ENCODE assay signal across 8 cellular contexts in genomic region chr16:70416748-70417616, GRCh38. TPM values are rescaled to one million over a fixed set of nuclear protein-coding genes. Genes with fewer than 3 reads are reported as not detected.
DNase-seq lines count a peak whose midpoint lies in the region; ATAC-seq lines count a peak whose summit lies in the region.
"Had no signal": no experiment of that assay in that cellular context is flagged by ENCODE, and none has a peak within 500 bp of the region (broad histone marks: within the 10 kb centered on the region; RNA-seq: fewer than 3 reads in every experiment).

No MANE protein-coding gene starts in this region.

- 96 to 99% methylated on average over 8 to 16 of the region's 17 CpGs for WGBS in mesodermal cell (ENCODE audit: insufficient coverage in 2 of 2), 2 experiments

- peaks cover 19% of the 10 kb centered on the region for H3K4me1 ChIP-seq in mesodermal cell (ENCODE audit: control insufficient read depth, insufficient read depth, low read length, poor library complexity, severe bottlenecking)
- peaks cover 21% of the 10 kb centered on the region for H3K4me1 ChIP-seq in effector memory CD4-positive, alpha-beta T cell (ENCODE audit: control insufficient read depth, insufficient read depth, low read length, poor library complexity, severe bottlenecking)

- DNase-seq in effector memory CD4-positive, alpha-beta T cell = no peak
- DNase-seq in SW 1271 (lab: John Stamatoyannopoulos, UW) = no peak
- no peak for DNase-seq in globus pallidus (ENCODE audit: low spot score)

- H3K4me3 ChIP-seq in mesodermal cell (ENCODE audit: extremely low read depth, insufficient read depth, low read length, poor library complexity, severe bottlenecking) = no peak overlapping the region
- no peak overlapping the region for H3K4me3 ChIP-seq in effector memory CD4-positive, alpha-beta T cell (ENCODE audit: insufficient read depth, low read depth, low read length, poor library complexity, severe bottlenecking)

- peak overlapping the region; percentile 16 for H3K27ac ChIP-seq in mesodermal cell (ENCODE audit: low read depth, low read length, severe bottlenecking)
- no peak overlapping the region for H3K27ac ChIP-seq in effector memory CD4-positive, alpha-beta T cell (ENCODE audit: insufficient read depth, low read length, poor library complexity, severe bottlenecking)

- ATAC-seq in GM18867 (IDR thresholded peaks at IDR 0.05; ENCODE audit: unreplicated experiment) (peak; percentile 80), GM21529 (IDR thresholded peaks at IDR 0.05; ENCODE audit: unreplicated experiment) (peak; percentile 86), HG03565 (IDR thresholded peaks at IDR 0.05; ENCODE audit: unreplicated experiment) (peak; percentile 67)

- peaks cover 36% of the 10 kb centered on the region for H3K36me3 ChIP-seq in mesodermal cell (ENCODE audit: control insufficient read depth, insufficient read depth, low read length)
- H3K36me3 ChIP-seq in effector memory CD4-positive, alpha-beta T cell (ENCODE audit: control insufficient read depth, insufficient read depth, low read length) = no peaks in the 10 kb centered on the region

- H3K9me3 ChIP-seq in mesodermal cell (ENCODE audit: control insufficient read depth, low read length) = no peaks in the 10 kb centered on the region
- no peaks in the 10 kb centered on the region for H3K9me3 ChIP-seq in effector memory CD4-positive, alpha-beta T cell (ENCODE audit: control insufficient read depth, low read length)
- H3K9me3 ChIP-seq: neutrophil had no signal

- no peaks in the 10 kb centered on the region for H3K27me3 ChIP-seq in effector memory CD4-positive, alpha-beta T cell (replicated peaks; ENCODE audit: control insufficient read depth, insufficient read depth, low read length, poor library complexity, severe bottlenecking)
- H3K27me3 ChIP-seq: neutrophil had no signal

RNA-seq across cellular contexts. Expression of gene ST3GAL2, which starts 21.9 kb away (rescaled TPM):
- polyA plus RNA-seq in mesodermal cell (2013, experiment 1 of 2) = 35.8 TPM
- 28.8 TPM for polyA plus RNA-seq in mesodermal cell (2013, experiment 2 of 2)

RNA-seq across cellular contexts. Expression of gene FCSK, which starts 37.4 kb away (rescaled TPM):
- 6.2 TPM for polyA plus RNA-seq in mesodermal cell (2013, experiment 1 of 2)
- polyA plus RNA-seq in mesodermal cell (2013, experiment 2 of 2) = 4.8 TPM
